In the genomic region with DNA sequence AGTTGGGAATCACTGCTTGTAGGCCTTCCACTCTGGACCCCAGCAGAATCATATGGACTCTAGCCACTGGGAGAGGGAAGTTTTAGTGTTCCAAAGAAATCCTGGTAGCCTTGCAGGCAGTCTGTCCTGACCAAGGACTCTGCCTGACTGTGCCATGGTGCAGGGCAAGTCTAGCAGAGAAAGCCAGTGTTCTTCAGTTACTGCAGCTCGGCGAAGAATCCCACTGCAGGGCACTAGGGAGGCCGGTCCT, we compare ENCODE assay signal across 8 cellular contexts. TPM values are rescaled to one million over a fixed set of nuclear protein-coding genes. Genes with fewer than 3 reads are reported as not detected.
A peak's percentile ranks its signal among the peaks of the same experiment; 100 is the strongest.
DNase-seq lines count a peak whose midpoint lies in the region; ATAC-seq and TF ChIP-seq lines count a peak whose summit lies in the region.

No MANE protein-coding gene starts in this region.

- ATAC-seq in HG03432 (IDR thresholded peaks at IDR 0.05; ENCODE audit: unreplicated experiment): no peak

- H3K4me1 Mint-ChIP-seq in Calu3 (ENCODE audit: low read depth, unreplicated experiment) (peaks cover 46% of the 10 kb centered on the region), IgD-negative memory B cell (peaks cover 23 to 44% (median 31%) of the 10 kb centered on the region in 3 donors)

- H3K9me3 Mint-ChIP-seq in Calu3 (ENCODE audit: low read depth, unreplicated experiment) (no peaks in the 10 kb centered on the region), IgD-negative memory B cell (no peaks in the 10 kb centered on the region)

- H3K27me3 Mint-ChIP-seq in Calu3 (ENCODE audit: unreplicated experiment) (no peaks in the 10 kb centered on the region), IgD-negative memory B cell (no peaks in the 10 kb centered on the region)

- intact Hi-C loops in Calu3 (cut with micrococcal nuclease; ENCODE audit: unreplicated experiment): loop anchor here (5.0 kb wide), 1 partner anchor 521 kb away; a partner anchor contains a TSS

- H3K9ac ChIP-seq in mucosa of stomach (ENCODE audit: low read length): peak overlapping the region; percentile 38

- peaks cover 56% of the 10 kb centered on the region for H3K36me3 Mint-ChIP-seq in Calu3 (ENCODE audit: insufficient read depth, unreplicated experiment)
- peaks cover 3% of the 10 kb centered on the region for H3K36me3 Mint-ChIP-seq in IgD-negative memory B cell

- H3K4me3 Mint-ChIP-seq in Calu3 (ENCODE audit: low read depth, unreplicated experiment) (peak overlapping the region; percentile 94), IgD-negative memory B cell (peak overlapping the region; percentile 88 to 96 (median 94))

- DNase-seq in Calu3 (no peak), cerebellar cortex (ENCODE audit: low spot score) (peak; percentile 55), cerebellum (ENCODE audit: low spot score) (no peak), NCI-H187 treated with DMSO at 0.1 percent for 48 hours (lab: John Stamatoyannopoulos, UW) (no peak), GDM1 (lab: John Stamatoyannopoulos, UW) (no peak)

- peaks cover 42% of the 10 kb centered on the region for H3K4me1 ChIP-seq in mucosa of stomach (ENCODE audit: control insufficient read depth, insufficient read depth, low read length)

- CTCF ChIA-PET in Calu3 (lab: Charles Lee): interaction anchor here (0.6 to 2.2 kb wide), 4 partner anchors 11 to 694 kb away, joined by 3 to 11 read pairs (median 3); a partner anchor contains a TSS

- TF ChIP-seq CTCF in Calu3 (IDR thresholded peaks at IDR 0.05; ENCODE audit: unreplicated experiment): no peak

- no peaks in the 10 kb centered on the region for H3K27me3 ChIP-seq in mucosa of stomach (ENCODE audit: control insufficient read depth, insufficient read depth, low read length)

- peak overlapping the region; percentile 3 for H3K27ac Mint-ChIP-seq in Calu3 (ENCODE audit: unreplicated experiment)
- peak overlapping the region; percentile 84 to 96 (median 89) for H3K27ac Mint-ChIP-seq in IgD-negative memory B cell

- H3K36me3 ChIP-seq in mucosa of stomach (ENCODE audit: control insufficient read depth, insufficient read depth, low read length): no peaks in the 10 kb centered on the region

- no peaks in the 10 kb centered on the region for H3K9me3 ChIP-seq in mucosa of stomach (ENCODE audit: control insufficient read depth, low read length)

- H3K4me3 ChIP-seq in mucosa of stomach (ENCODE audit: low read length): peak overlapping the region; percentile 64

- no TSS peak for BruUV-seq in Calu3 (replicated peaks; lab: Mats Ljungman, UMichigan)

RNA-seq across cellular contexts. Expression of a gene that starts 20.3 kb away (rescaled TPM):
- 228 and 230 TPM in 2 replicates for total RNA-seq in Calu3 (2022)
- 346 TPM for polyA plus RNA-seq in IgD-negative memory B cell
- 477 TPM for total RNA-seq in cerebellum
